Comparison of ENCODE assay signal across 14 cellular contexts in the genomic region with DNA sequence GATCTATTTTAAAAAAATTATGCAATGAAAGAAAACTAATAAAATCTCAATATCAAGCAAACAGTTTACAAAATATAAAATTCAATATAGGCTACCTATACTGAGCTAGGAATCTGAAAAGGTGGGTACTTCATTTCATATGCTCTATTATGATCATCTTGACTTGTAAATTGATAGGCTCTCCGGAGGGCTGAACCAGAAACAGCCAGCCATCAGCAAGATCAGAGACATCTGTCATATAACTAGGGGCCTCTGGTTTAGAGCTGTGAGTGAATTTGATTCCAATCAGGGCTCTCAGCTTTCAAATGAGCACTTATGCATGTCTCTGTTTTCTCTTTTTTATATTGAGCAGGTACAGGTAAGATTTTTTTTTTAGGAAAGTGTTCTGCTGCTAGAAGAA.
A peak's percentile ranks its signal among the peaks of the same experiment; 100 is the strongest.
DNase-seq lines count a peak whose midpoint lies in the region; ATAC-seq lines count a peak whose summit lies in the region.
"Had no signal": no experiment of that assay in that cellular context is flagged by ENCODE, and none has a peak within 500 bp of the region (broad histone marks: within the 10 kb centered on the region; RNA-seq: fewer than 3 reads in every experiment).

No MANE protein-coding gene starts in this region.

- no peaks in the 10 kb centered on the region for H3K9me3 Mint-ChIP-seq in activated CD4-positive, alpha-beta T cell treated with anti-CD3 and anti-CD28 coated beads for 36 hours (ENCODE audit: low read depth)

- no peaks in the 10 kb centered on the region for H3K27me3 Mint-ChIP-seq in activated CD4-positive, alpha-beta T cell treated with anti-CD3 and anti-CD28 coated beads for 36 hours

- H3K36me3 Mint-ChIP-seq in activated CD4-positive, alpha-beta T cell treated with anti-CD3 and anti-CD28 coated beads for 36 hours (ENCODE audit: low read depth), result no peaks in the 10 kb centered on the region
- H3K36me3 Mint-ChIP-seq: CD14-positive monocyte; CD8-positive, alpha-beta T cell had no signal

- POLR2A ChIA-PET in activated CD4-positive, alpha-beta T cell treated with anti-CD3 and anti-CD28 coated beads for 36 hours (lab: Charles Lee), result no interaction called here

- intact Hi-C loops in activated CD4-positive, alpha-beta T cell treated with anti-CD3 and anti-CD28 coated beads for 36 hours (cut with DNase I, micrococcal nuclease), result no loop called here

- CTCF ChIA-PET in activated CD4-positive, alpha-beta T cell treated with anti-CD3 and anti-CD28 coated beads for 36 hours (lab: Charles Lee), result interaction anchor here (1.1 kb wide), 1 partner anchor 19 kb away, joined by 3 read pairs; no protein-coding TSS in a partner anchor

- H3K4me1 Mint-ChIP-seq in activated CD4-positive, alpha-beta T cell treated with anti-CD3 and anti-CD28 coated beads for 36 hours, result no peaks in the 10 kb centered on the region
- H3K4me1 Mint-ChIP-seq: CD14-positive monocyte had no signal

- H3K4me3 Mint-ChIP-seq in activated CD4-positive, alpha-beta T cell treated with anti-CD3 and anti-CD28 coated beads for 36 hours, result no peak overlapping the region
- H3K4me3 Mint-ChIP-seq: CD14-positive monocyte; CD8-positive, alpha-beta T cell had no signal

- ATAC-seq in activated CD4-positive, alpha-beta T cell treated with anti-CD3 and anti-CD28 coated beads for 36 hours, result no peak
- ATAC-seq: CD8-positive, alpha-beta T cell had no signal

- H3K27ac Mint-ChIP-seq in activated CD4-positive, alpha-beta T cell treated with anti-CD3 and anti-CD28 coated beads for 36 hours, result no peak overlapping the region
- H3K27ac Mint-ChIP-seq: CD14-positive monocyte; CD8-positive, alpha-beta T cell had no signal

- DNase-seq in DMS 273 (lab: John Stamatoyannopoulos, UW; ENCODE audit: unreplicated experiment), result peak; percentile 7
- DNase-seq in DMS 273 treated with DMSO at 0.1 percent for 48 hours (lab: John Stamatoyannopoulos, UW), result no peak
- peak; percentile 31 for DNase-seq in NCI-H187 treated with DMSO at 0.1 percent for 48 hours (lab: John Stamatoyannopoulos, UW)
- DNase-seq in NCI-H2171 treated with DMSO at 0.1 percent for 48 hours (lab: John Stamatoyannopoulos, UW), result peak; percentile 84
- peak; percentile 26 for DNase-seq in left kidney (ENCODE audit: low read depth, low spot score)
- DNase-seq in HK-2 (ENCODE audit: unreplicated experiment), result no peak
- DNase-seq in activated CD4-positive, alpha-beta T cell treated with anti-CD3 and anti-CD28 coated beads for 36 hours, result no peak
- no peak for DNase-seq in stimulated activated CD8-positive, alpha-beta memory T cell treated with anti-CD3 and anti-CD28 coated beads, Interleukin-4, amount 100 ng/mL, for 48 hours
- DNase-seq: Caco-2; CD8-positive, alpha-beta T cell; DMS79; GM23248; H7 had no signal

Comparison
In these comparisons a context has a peak if more than half of its experiments do, and no peak if none do; other contexts are left out.
1. DNase-seq: peak in DMS 273 (single experiment), NCI-H187 treated with DMSO at 0.1 percent for 48 hours (single experiment), NCI-H2171 treated with DMSO at 0.1 percent for 48 hours (single experiment) and left kidney (single experiment); none in DMS 273 treated with DMSO at 0.1 percent for 48 hours (single experiment), HK-2 (single experiment), activated CD4-positive, alpha-beta T cell treated with anti-CD3 and anti-CD28 coated beads for 36 hours (single experiment) and stimulated activated CD8-positive, alpha-beta memory T cell treated with anti-CD3 and anti-CD28 coated beads, Interleukin-4, amount 100 ng/mL, for 48 hours (single experiment).